In genomic region chr1:30256911-30257310, GRCh38 we compare ENCODE assay signal across 8 cellular contexts.
"Had no signal": no experiment of that assay in that cellular context is flagged by ENCODE, and none has a peak within 500 bp of the region (broad histone marks: within the 10 kb centered on the region; RNA-seq: fewer than 3 reads in every experiment).

No MANE protein-coding gene starts in this region.

- H3K36me3 ChIP-seq: HAP-1 had no signal

- H3K27ac ChIP-seq: GM23248, HL-60 had no signal

- H3K9me3 ChIP-seq: HAP-1 had no signal

- DNase-seq: GM23248, GOT3, H7, HFFc6 had no signal

- H3K4me1 ChIP-seq: HAP-1 had no signal

- H3K4me3 ChIP-seq: GM23248, HAP-1 had no signal

- ATAC-seq: HCT116, HepG2 had no signal
